ENCODE assay signal across 1 cellular context in genomic region chr13:60584976-60585375, GRCh38.
TF ChIP-seq lines count a peak whose summit lies in the region.

No MANE protein-coding gene starts in this region.

TF ChIP-seq in HepG2, 621 proteins besides CTCF, POLR2A, EP300 and RAD21:
- TF ChIP-seq ZBTB33 (CRISPR knock-in tag; IDR thresholded peaks at IDR 0.05) (peak; percentile 35; the same call in 1 of the 2 replicates), ATF1 (CRISPR knock-in tag; IDR thresholded peaks at IDR 0.05) (no peak)
